1 cellular context compared by ENCODE assay signal in the genomic region with DNA sequence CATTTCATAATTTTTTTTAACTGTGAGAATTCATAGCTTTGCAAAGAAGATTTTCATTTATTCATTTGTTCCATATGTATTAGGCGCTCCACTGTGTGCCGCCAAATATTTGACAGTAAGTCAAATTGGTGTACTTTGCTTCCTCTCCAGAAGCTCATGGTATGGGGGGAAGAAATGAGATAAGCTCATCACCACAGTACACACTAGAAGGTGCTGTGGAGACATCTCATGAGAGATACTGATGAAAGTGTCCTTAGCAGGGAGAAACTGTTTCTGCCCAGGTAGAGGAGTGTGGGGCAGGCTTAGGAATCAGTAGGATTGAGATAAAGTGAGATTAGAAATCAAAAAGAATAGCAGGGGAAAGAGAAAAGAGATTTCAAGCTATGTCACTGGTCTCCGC.
TF ChIP-seq lines count a peak whose summit lies in the region.

No MANE protein-coding gene starts in this region.

TF ChIP-seq in GM23338, 12 proteins besides CTCF, POLR2A, EP300 and RAD21 (continued from another document):
- no peak for TF ChIP-seq CREB1 (CRISPR knock-in tag; IDR thresholded peaks at IDR 0.05; ENCODE audit: low read depth)
- TF ChIP-seq, protein P1, sequence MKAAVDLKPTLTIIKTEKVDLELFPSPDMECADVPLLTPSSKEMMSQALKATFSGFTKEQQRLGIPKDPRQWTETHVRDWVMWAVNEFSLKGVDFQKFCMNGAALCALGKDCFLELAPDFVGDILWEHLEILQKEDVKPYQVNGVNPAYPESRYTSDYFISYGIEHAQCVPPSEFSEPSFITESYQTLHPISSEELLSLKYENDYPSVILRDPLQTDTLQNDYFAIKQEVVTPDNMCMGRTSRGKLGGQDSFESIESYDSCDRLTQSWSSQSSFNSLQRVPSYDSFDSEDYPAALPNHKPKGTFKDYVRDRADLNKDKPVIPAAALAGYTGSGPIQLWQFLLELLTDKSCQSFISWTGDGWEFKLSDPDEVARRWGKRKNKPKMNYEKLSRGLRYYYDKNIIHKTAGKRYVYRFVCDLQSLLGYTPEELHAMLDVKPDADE (IDR thresholded peaks at IDR 0.05): no peak
- no peak for TF ChIP-seq POLR2AphosphoS5 (IDR thresholded peaks at IDR 0.05; ENCODE audit: low read depth)
- TF ChIP-seq ZNF331 (CRISPR knock-in tag; IDR thresholded peaks at IDR 0.05; ENCODE audit: low read depth): no peak
- no peak for TF ChIP-seq JUNB (IDR thresholded peaks at IDR 0.05; ENCODE audit: unreplicated experiment)
- TF ChIP-seq NANOG (IDR thresholded peaks at IDR 0.05; ENCODE audit: borderline replicate concordance): no peak
- TF ChIP-seq STAT1 (IDR thresholded peaks at IDR 0.05; ENCODE audit: unreplicated experiment): no peak
- TF ChIP-seq, protein P2, sequence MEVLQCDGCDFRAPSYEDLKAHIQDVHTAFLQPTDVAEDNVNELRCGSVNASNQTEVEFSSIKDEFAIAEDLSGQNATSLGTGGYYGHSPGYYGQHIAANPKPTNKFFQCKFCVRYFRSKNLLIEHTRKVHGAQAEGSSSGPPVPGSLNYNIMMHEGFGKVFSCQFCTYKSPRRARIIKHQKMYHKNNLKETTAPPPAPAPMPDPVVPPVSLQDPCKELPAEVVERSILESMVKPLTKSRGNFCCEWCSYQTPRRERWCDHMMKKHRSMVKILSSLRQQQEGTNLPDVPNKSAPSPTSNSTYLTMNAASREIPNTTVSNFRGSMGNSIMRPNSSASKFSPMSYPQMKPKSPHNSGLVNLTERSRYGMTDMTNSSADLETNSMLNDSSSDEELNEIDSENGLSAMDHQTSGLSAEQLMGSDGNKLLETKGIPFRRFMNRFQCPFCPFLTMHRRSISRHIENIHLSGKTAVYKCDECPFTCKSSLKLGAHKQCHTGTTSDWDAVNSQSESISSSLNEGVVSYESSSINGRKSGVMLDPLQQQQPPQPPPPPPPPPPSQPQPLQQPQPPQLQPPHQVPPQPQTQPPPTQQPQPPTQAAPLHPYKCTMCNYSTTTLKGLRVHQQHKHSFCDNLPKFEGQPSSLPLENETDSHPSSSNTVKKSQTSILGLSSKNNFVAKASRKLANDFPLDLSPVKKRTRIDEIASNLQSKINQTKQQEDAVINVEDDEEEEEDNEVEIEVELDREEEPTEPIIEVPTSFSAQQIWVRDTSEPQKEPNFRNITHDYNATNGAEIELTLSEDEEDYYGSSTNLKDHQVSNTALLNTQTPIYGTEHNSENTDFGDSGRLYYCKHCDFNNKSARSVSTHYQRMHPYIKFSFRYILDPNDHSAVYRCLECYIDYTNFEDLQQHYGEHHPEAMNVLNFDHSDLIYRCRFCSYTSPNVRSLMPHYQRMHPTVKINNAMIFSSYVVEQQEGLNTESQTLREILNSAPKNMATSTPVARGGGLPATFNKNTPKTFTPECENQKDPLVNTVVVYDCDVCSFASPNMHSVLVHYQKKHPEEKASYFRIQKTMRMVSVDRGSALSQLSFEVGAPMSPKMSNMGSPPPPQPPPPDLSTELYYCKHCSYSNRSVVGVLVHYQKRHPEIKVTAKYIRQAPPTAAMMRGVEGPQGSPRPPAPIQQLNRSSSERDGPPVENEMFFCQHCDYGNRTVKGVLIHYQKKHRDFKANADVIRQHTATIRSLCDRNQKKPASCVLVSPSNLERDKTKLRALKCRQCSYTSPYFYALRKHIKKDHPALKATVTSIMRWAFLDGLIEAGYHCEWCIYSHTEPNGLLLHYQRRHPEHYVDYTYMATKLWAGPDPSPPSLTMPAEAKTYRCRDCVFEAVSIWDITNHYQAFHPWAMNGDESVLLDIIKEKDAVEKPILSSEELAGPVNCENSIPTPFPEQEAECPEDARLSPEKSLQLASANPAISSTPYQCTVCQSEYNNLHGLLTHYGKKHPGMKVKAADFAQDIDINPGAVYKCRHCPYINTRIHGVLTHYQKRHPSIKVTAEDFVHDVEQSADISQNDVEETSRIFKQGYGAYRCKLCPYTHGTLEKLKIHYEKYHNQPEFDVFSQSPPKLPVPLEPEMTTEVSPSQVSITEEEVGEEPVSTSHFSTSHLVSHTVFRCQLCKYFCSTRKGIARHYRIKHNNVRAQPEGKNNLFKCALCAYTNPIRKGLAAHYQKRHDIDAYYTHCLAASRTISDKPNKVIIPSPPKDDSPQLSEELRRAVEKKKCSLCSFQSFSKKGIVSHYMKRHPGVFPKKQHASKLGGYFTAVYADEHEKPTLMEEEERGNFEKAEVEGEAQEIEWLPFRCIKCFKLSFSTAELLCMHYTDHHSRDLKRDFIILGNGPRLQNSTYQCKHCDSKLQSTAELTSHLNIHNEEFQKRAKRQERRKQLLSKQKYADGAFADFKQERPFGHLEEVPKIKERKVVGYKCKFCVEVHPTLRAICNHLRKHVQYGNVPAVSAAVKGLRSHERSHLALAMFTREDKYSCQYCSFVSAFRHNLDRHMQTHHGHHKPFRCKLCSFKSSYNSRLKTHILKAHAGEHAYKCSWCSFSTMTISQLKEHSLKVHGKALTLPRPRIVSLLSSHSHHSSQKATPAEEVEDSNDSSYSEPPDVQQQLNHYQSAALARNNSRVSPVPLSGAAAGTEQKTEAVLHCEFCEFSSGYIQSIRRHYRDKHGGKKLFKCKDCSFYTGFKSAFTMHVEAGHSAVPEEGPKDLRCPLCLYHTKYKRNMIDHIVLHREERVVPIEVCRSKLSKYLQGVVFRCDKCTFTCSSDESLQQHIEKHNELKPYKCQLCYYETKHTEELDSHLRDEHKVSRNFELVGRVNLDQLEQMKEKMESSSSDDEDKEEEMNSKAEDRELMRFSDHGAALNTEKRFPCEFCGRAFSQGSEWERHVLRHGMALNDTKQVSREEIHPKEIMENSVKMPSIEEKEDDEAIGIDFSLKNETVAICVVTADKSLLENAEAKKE (CRISPR knock-in tag; IDR thresholded peaks at IDR 0.05): no peak
- TF ChIP-seq ZNF114 (CRISPR knock-in tag; IDR thresholded peaks at IDR 0.05): no peak
